ENCODE assay signal across 8 cellular contexts in genomic region chr19:58348080-58348479, GRCh38. TPM values are rescaled to one million over a fixed set of nuclear protein-coding genes. Genes with fewer than 3 reads are reported as not detected.
DNase-seq lines count a peak whose midpoint lies in the region; ATAC-seq and TF ChIP-seq lines count a peak whose summit lies in the region.
"Not testable (repeated sequence)": the region's sequence is repeated elsewhere in the genome, so short reads cannot be mapped to it uniquely, and the experiment has no call there.

No MANE protein-coding gene starts in this region.

- ATAC-seq in effector memory CD8-positive, alpha-beta T cell (replicated peaks): not testable (repeated sequence)

- peak overlapping the region; percentile 93 to 98 for H3K4me3 Mint-ChIP-seq in CD14-positive monocyte
- H3K4me3 Mint-ChIP-seq in HFFc6: peak overlapping the region; percentile 98
- H3K4me3 Mint-ChIP-seq in activated naive CD4-positive, alpha-beta T cell treated with anti-CD3 and anti-CD28 coated beads, Interleukin-2, amount 50 U/mL, for 24 hours: peak overlapping the region; percentile 91
- peak overlapping the region; percentile 90 for H3K4me3 Mint-ChIP-seq in effector memory CD8-positive, alpha-beta T cell
- peak overlapping the region; percentile 95 for H3K4me3 Mint-ChIP-seq in neural crest cell

- H3K27ac Mint-ChIP-seq in CD14-positive monocyte: peak overlapping the region in 6 of 7 donors; percentile 55 to 88 (median 84)
- peak overlapping the region; percentile 71 for H3K27ac Mint-ChIP-seq in HFFc6
- not testable (repeated sequence) for H3K27ac Mint-ChIP-seq in activated naive CD4-positive, alpha-beta T cell treated with anti-CD3 and anti-CD28 coated beads, Interleukin-2, amount 50 U/mL, for 24 hours; neural crest cell (ENCODE audit: unreplicated experiment)
- peak overlapping the region; percentile 83 to 89 for H3K27ac Mint-ChIP-seq in effector memory CD8-positive, alpha-beta T cell

- intact Hi-C loops in CD14-positive monocyte (cut with micrococcal nuclease); stomach (cut with DNase I; ENCODE audit: low total_unique reads): not testable (repeated sequence)

- not testable (repeated sequence) for TF ChIP-seq EP300 in stomach (IDR thresholded peaks at IDR 0.05)

- not testable (repeated sequence) for DNase-seq in CD14-positive monocyte (ENCODE audit: low spot score); HFFc6; SJCRH30; effector memory CD8-positive, alpha-beta T cell; neural crest cell (ENCODE audit: low read depth, low spot score); stomach

- H3K27me3 Mint-ChIP-seq in CD14-positive monocyte (ENCODE audit: low read depth in 3 of 3): peaks cover 7 to 39% (median 16%) of the 10 kb centered on the region in 3 donors
- not testable (repeated sequence) for H3K27me3 Mint-ChIP-seq in HFFc6 (ENCODE audit: insufficient read depth); activated naive CD4-positive, alpha-beta T cell treated with anti-CD3 and anti-CD28 coated beads, Interleukin-2, amount 50 U/mL, for 24 hours; effector memory CD8-positive, alpha-beta T cell
- H3K27me3 Mint-ChIP-seq in neural crest cell (ENCODE audit: low read depth): peaks cover 18% of the 10 kb centered on the region

- TF ChIP-seq POLR2A in stomach (IDR thresholded peaks at IDR 0.05): not testable (repeated sequence)

- peak overlapping the region; percentile 69 for H3K4me3 ChIP-seq in SJCRH30
- H3K4me3 ChIP-seq in iPS-18c (ENCODE audit: insufficient read depth, low read depth, low read length): peak overlapping the region; percentile 92
- peak overlapping the region; percentile 49 to 59 (median 53) for H3K4me3 ChIP-seq in stomach

- not testable (repeated sequence) for H3K27me3 ChIP-seq in SJCRH30
- H3K27me3 ChIP-seq in stomach: peaks cover 5 to 88% (median 35%) of the 10 kb centered on the region in 3 donors

- not testable (repeated sequence) for H3K9me3 ChIP-seq in SJCRH30 (replicated peaks); iPS-18c (ENCODE audit: control insufficient read depth, insufficient read depth, low read length); stomach

- H3K27ac ChIP-seq in SJCRH30: not testable (repeated sequence)
- H3K27ac ChIP-seq in stomach: peak overlapping the region in 4 of 5 donors; percentile 37 to 85 (median 76)

- H3K36me3 Mint-ChIP-seq in CD14-positive monocyte (peaks cover 13 to 18% of the 10 kb centered on the region in 2 donors), HFFc6 (ENCODE audit: low read depth) (peaks cover 16% of the 10 kb centered on the region; the same call in 1 of the 2 replicates)
- H3K36me3 Mint-ChIP-seq in activated naive CD4-positive, alpha-beta T cell treated with anti-CD3 and anti-CD28 coated beads, Interleukin-2, amount 50 U/mL, for 24 hours; neural crest cell (ENCODE audit: low read depth): not testable (repeated sequence)
- H3K36me3 Mint-ChIP-seq in effector memory CD8-positive, alpha-beta T cell (ENCODE audit: insufficient read depth): peaks cover 12% of the 10 kb centered on the region

- H3K9me3 Mint-ChIP-seq in CD14-positive monocyte: peaks cover 0 to 13% (median 4%) of the 10 kb centered on the region in 7 donors
- not testable (repeated sequence) for H3K9me3 Mint-ChIP-seq in HFFc6; activated naive CD4-positive, alpha-beta T cell treated with anti-CD3 and anti-CD28 coated beads, Interleukin-2, amount 50 U/mL, for 24 hours; effector memory CD8-positive, alpha-beta T cell; neural crest cell

- 14 to 30% (median 23%) methylated on average over 12 of the region's 12 CpGs for WGBS in stomach, 5 donors

- H3K4me1 Mint-ChIP-seq in CD14-positive monocyte: peaks cover 30% of the 10 kb centered on the region
- peaks cover 21% of the 10 kb centered on the region for H3K4me1 Mint-ChIP-seq in HFFc6 (ENCODE audit: low read depth)
- H3K4me1 Mint-ChIP-seq in activated naive CD4-positive, alpha-beta T cell treated with anti-CD3 and anti-CD28 coated beads, Interleukin-2, amount 50 U/mL, for 24 hours: peaks cover 17% of the 10 kb centered on the region
- H3K4me1 Mint-ChIP-seq in effector memory CD8-positive, alpha-beta T cell (ENCODE audit: low read depth in 2 of 2): peaks cover 10 to 29% of the 10 kb centered on the region in 2 donors
- peaks cover 26% of the 10 kb centered on the region for H3K4me1 Mint-ChIP-seq in neural crest cell

- H3K36me3 ChIP-seq in SJCRH30, stomach: not testable (repeated sequence)

- TF ChIP-seq CTCF in CD14-positive monocyte (IDR thresholded peaks at IDR 0.05); HFFc6 (IDR thresholded peaks at IDR 0.05); neural crest cell (conservative IDR thresholded peaks at IDR 0.05); stomach (IDR thresholded peaks at IDR 0.05): not testable (repeated sequence)

- H3K4me1 ChIP-seq in SJCRH30: not testable (repeated sequence)
- H3K4me1 ChIP-seq in stomach: peaks cover 5 to 45% (median 23%) of the 10 kb centered on the region in 4 donors

RNA-seq across cellular contexts. Expression of gene A1BG, which starts 5.2 kb away (rescaled TPM):
- 10 to 100 TPM; 30.2 to 54.5 TPM for polyA plus RNA-seq in CD14-positive monocyte
- total RNA-seq in HFFc6 (2021; fragmentation: NEBNext Ultra II Directional; extraction: Animal tissue kit (Norgen Biotek cat#: 25700)): 10 to 100 TPM; 21.2 to 36.9 (median 25.4) TPM
- total RNA-seq in SJCRH30 (2014; rRNA removed; shearing (Covaris generic)): 9.7 and 10.2 TPM in 2 replicates
- total RNA-seq in neural crest cell: 17.6 and 17.8 TPM in 2 replicates
- total RNA-seq in stomach: 10 to 100 TPM in 1 of 5 donors, 1 to 10 TPM in 2, not detected in 2; 1.1 to 30.9 (median 1.7) TPM
- polyA plus RNA-seq in stomach: 10 to 100 TPM; 19.7 to 61.7 (median 33.8) TPM

RNA-seq across cellular contexts. Expression of gene ZNF497, which starts 14.5 kb away (rescaled TPM):
- polyA plus RNA-seq in CD14-positive monocyte: under 1 TPM; 0.28 to 0.41 TPM
- under 1 TPM; 0.16 to 0.35 (median 0.27) TPM for total RNA-seq in HFFc6 (2021; fragmentation: NEBNext Ultra II Directional; extraction: Animal tissue kit (Norgen Biotek cat#: 25700))
- 0.45 and 0.73 TPM in 2 replicates for total RNA-seq in SJCRH30 (2014; rRNA removed; shearing (Covaris generic))
- 8.4 and 9.1 TPM in 2 replicates for total RNA-seq in neural crest cell
- 10 to 100 TPM in 1 of 5 donors, 1 to 10 TPM in 2, under 1 TPM in 1, not detected in 1; 0.14 to 12.3 (median 3.2) TPM for total RNA-seq in stomach
- 1 to 10 TPM in 1 of 3 donors, under 1 TPM in 2; 0.12 to 1.0 (median 0.46) TPM for polyA plus RNA-seq in stomach

RNA-seq across cellular contexts. Expression of gene ZSCAN22, which starts 21.3 kb away (rescaled TPM):
- under 1 TPM; 0.58 to 0.99 TPM for polyA plus RNA-seq in CD14-positive monocyte
- 1 to 10 TPM; 2.5 to 3.0 (median 2.8) TPM for total RNA-seq in HFFc6 (2021; fragmentation: NEBNext Ultra II Directional; extraction: Animal tissue kit (Norgen Biotek cat#: 25700))
- 4.7 and 5.0 TPM in 2 replicates for total RNA-seq in SJCRH30 (2014; rRNA removed; shearing (Covaris generic))
- 6.2 and 6.3 TPM in 2 replicates for total RNA-seq in neural crest cell
- 1 to 10 TPM in 3 of 5 donors, under 1 TPM in 1, not detected in 1; 0.45 to 5.2 (median 1.6) TPM for total RNA-seq in stomach
- 1 to 10 TPM in 1 of 3 donors, under 1 TPM in 2; 0.75 to 1.4 (median 0.83) TPM for polyA plus RNA-seq in stomach

RNA-seq across cellular contexts. Expression of gene ZNF837, which starts 32.8 kb away (rescaled TPM):
- polyA plus RNA-seq in CD14-positive monocyte (under 1 TPM; 0.13 to 0.72 TPM), stomach (1 to 10 TPM; 2.3 to 3.0 (median 2.4) TPM)
- total RNA-seq in HFFc6 (2021; fragmentation: NEBNext Ultra II Directional; extraction: Animal tissue kit (Norgen Biotek cat#: 25700)): 1 to 10 TPM in 2 of 6 experiments, under 1 TPM in 4; 0.63 to 1.3 (median 0.75) TPM
- total RNA-seq in SJCRH30 (2014; rRNA removed; shearing (Covaris generic)): 0.30 and 0.47 TPM in 2 replicates
- total RNA-seq in neural crest cell (4.5 and 5.0 TPM in 2 replicates), stomach (1 to 10 TPM in 4 of 5 donors, not detected in 1; 1.8 to 8.5 (median 2.3) TPM)

RNA-seq across cellular contexts. Expression of gene RPS5, which starts 39.0 kb away (rescaled TPM):
- 100 to 1,000 TPM; 485 to 580 TPM for polyA plus RNA-seq in CD14-positive monocyte
- total RNA-seq in HFFc6 (2021; fragmentation: NEBNext Ultra II Directional; extraction: Animal tissue kit (Norgen Biotek cat#: 25700)): 1,000 to 10,000 TPM in 4 of 6 experiments, 100 to 1,000 TPM in 2; 958 to 1,072 (median 1,017) TPM
- total RNA-seq in SJCRH30 (2014; rRNA removed; shearing (Covaris generic)): 1,942 and 2,376 TPM in 2 replicates
- 1,209 and 1,215 TPM in 2 replicates for total RNA-seq in neural crest cell
- total RNA-seq in stomach: 1,000 to 10,000 TPM in 3 of 5 donors, 100 to 1,000 TPM in 2; 801 to 1,605 (median 1,501) TPM
- polyA plus RNA-seq in stomach: 1,000 to 10,000 TPM; 1,495 to 2,322 (median 1,503) TPM
